25 cellular contexts compared by ENCODE assay signal in genomic region chr13:65353951-65354350, GRCh38.
"Had no signal": no experiment of that assay in that cellular context is flagged by ENCODE, and none has a peak within 500 bp of the region (broad histone marks: within the 10 kb centered on the region; RNA-seq: fewer than 3 reads in every experiment).

No MANE protein-coding gene starts in this region.

- H3K9me3 ChIP-seq: colonic mucosa, gastrocnemius medialis, lower lobe of right lung had no signal

- H3K27me3 Mint-ChIP-seq: dendritic cell treated with granulocyte-macrophage colony-stimulating factor and Interleukin-4, amounts not matched to agents 40 ng/mL and 50 ng/mL, for 4 days; effector memory CD8-positive, alpha-beta T cell; naive B cell had no signal

- DNase-seq: colonic mucosa; cortex of kidney; effector CD8-positive, alpha-beta T cell; effector memory CD8-positive, alpha-beta T cell; endodermal cell; erythroblast; esophagus squamous epithelium; foreskin fibroblast; foreskin melanocyte; gastrocnemius medialis; glutamatergic neuron; head of caudate nucleus; heart right ventricle; hippocampal formation; left cardiac atrium; left lung; left ventricle myocardium superior; lower lobe of right lung; mesenchymal stem cell; mucosa of descending colon; naive B cell had no signal

- H3K4me1 Mint-ChIP-seq: endodermal cell, mesothelial cell of epicardium, naive B cell had no signal

- H3K4me3 Mint-ChIP-seq: dendritic cell treated with granulocyte-macrophage colony-stimulating factor and Interleukin-4, amounts not matched to agents 40 ng/mL and 50 ng/mL, for 4 days; effector memory CD8-positive, alpha-beta T cell; endodermal cell; mesothelial cell of epicardium; naive B cell had no signal

- H3K36me3 ChIP-seq: colonic mucosa, esophagus squamous epithelium, gastrocnemius medialis, heart right ventricle, left lung, lower lobe of right lung had no signal

- H3K27ac ChIP-seq: colonic mucosa, epithelial cell of prostate, esophagus squamous epithelium, gastrocnemius medialis, heart right ventricle, left lung, lower lobe of right lung had no signal

- ATAC-seq: effector memory CD8-positive, alpha-beta T cell; esophagus mucosa; gastrocnemius medialis; heart right ventricle; left cardiac atrium; left lung; left ventricle myocardium superior; mucosa of descending colon had no signal

- H3K4me1 ChIP-seq: colonic mucosa, esophagus squamous epithelium, gastrocnemius medialis, heart right ventricle, left lung, lower lobe of right lung had no signal

- H3K36me3 Mint-ChIP-seq: naive B cell had no signal

- H3K4me3 ChIP-seq: colonic mucosa, esophagus squamous epithelium, gastrocnemius medialis, heart right ventricle, left lung, lower lobe of right lung, mucosa of descending colon had no signal

- H3K27ac Mint-ChIP-seq: dendritic cell treated with granulocyte-macrophage colony-stimulating factor and Interleukin-4, amounts not matched to agents 40 ng/mL and 50 ng/mL, for 4 days; effector memory CD8-positive, alpha-beta T cell; mesothelial cell of epicardium; naive B cell had no signal

- H3K27me3 ChIP-seq: colonic mucosa, esophagus squamous epithelium, gastrocnemius medialis, heart right ventricle, left lung had no signal
